Comparison of ENCODE assay signal across 15 cellular contexts in genomic region chr3:4820296-4821121, GRCh38.
DNase-seq lines count a peak whose midpoint lies in the region; ATAC-seq and TF ChIP-seq lines count a peak whose summit lies in the region.
"Had no signal": no experiment of that assay in that cellular context is flagged by ENCODE, and none has a peak within 500 bp of the region (broad histone marks: within the 10 kb centered on the region; RNA-seq: fewer than 3 reads in every experiment).

No MANE protein-coding gene starts in this region.

- intact Hi-C loops in mucosa of descending colon (cut with DNase I, micrococcal nuclease) (no loop called here), testis (cut with DNase I; ENCODE audit: low total_unique reads) (no loop called here)

- H3K4me3 ChIP-seq in retinal pigment epithelial cell (ENCODE audit: low read length) (no peak overlapping the region), Karpas-422 (ENCODE audit: low read length) (no peak overlapping the region), mucosa of descending colon (no peak overlapping the region), testis (no peak overlapping the region)
- H3K4me3 ChIP-seq: cardiac muscle cell, left ventricle myocardium inferior, neural progenitor cell, right lobe of liver had no signal

- no peak overlapping the region for H3K4me2 ChIP-seq in Karpas-422 (ENCODE audit: low read depth, low read length, poor library complexity, severe bottlenecking)
- H3K4me2 ChIP-seq: neural progenitor cell had no signal

- peak; percentile 22 to 39 for ATAC-seq in activated naive CD4-positive, alpha-beta T cell treated with anti-CD3 and anti-CD28 coated beads, Interleukin-2, amount 50 U/mL, for 72 hours
- ATAC-seq in mucosa of descending colon, result no peak
- ATAC-seq: right lobe of liver had no signal

- no peaks in the 10 kb centered on the region for H3K79me2 ChIP-seq in Karpas-422 (ENCODE audit: low read length)

- H3K36me3 Mint-ChIP-seq in activated naive CD4-positive, alpha-beta T cell treated with anti-CD3 and anti-CD28 coated beads, Interleukin-2, amount 50 U/mL, for 72 hours, result peaks cover 64 to 83% of the 10 kb centered on the region in 2 donors

- WGBS in testis, 2 donors, result 95 to 96% methylated on average over 15 to 17 of the region's 17 CpGs

- no peaks in the 10 kb centered on the region for H4K20me1 ChIP-seq in Karpas-422 (ENCODE audit: insufficient read depth, low read depth, low read length)

- no peaks in the 10 kb centered on the region for H3K27me3 ChIP-seq in Karpas-422 (ENCODE audit: low read length)
- H3K27me3 ChIP-seq in testis, result no peaks in the 10 kb centered on the region
- H3K27me3 ChIP-seq: cardiac muscle cell, neural progenitor cell, right lobe of liver had no signal

- H3K4me1 ChIP-seq in Karpas-422 (ENCODE audit: low read length) (0 out of 2 replicates have a peak, but pooled peaks cover 3% of the 10 kb centered on the region), mucosa of descending colon (ENCODE audit: low read depth) (peaks cover 4% of the 10 kb centered on the region), testis (peaks cover 10% of the 10 kb centered on the region)
- H3K4me1 ChIP-seq: neural progenitor cell had no signal

- DNase-seq in stimulated activated naive CD4-positive, alpha-beta T cell treated with Interleukin-2 at 50 U/mL for 16 hours (lab: John Stamatoyannopoulos, UW), result peak; percentile 19
- no peak for DNase-seq in stimulated activated naive CD4-positive, alpha-beta T cell (lab: John Stamatoyannopoulos, UW)
- no peak for DNase-seq in activated naive CD4-positive, alpha-beta T cell treated with anti-CD3 and anti-CD28 coated beads, Interleukin-2, amount 50 U/mL, for 72 hours (ENCODE audit: low spot score in 2 of 2)
- peak; percentile 90 for DNase-seq in retinal pigment epithelial cell (ENCODE audit: low read depth)
- DNase-seq in Karpas-422, result no peak
- no peak for DNase-seq in mucosa of descending colon
- DNase-seq in testis, result no peak
- DNase-seq in NCI-H2171 treated with DMSO at 0.1 percent for 48 hours (lab: John Stamatoyannopoulos, UW), result no peak
- DNase-seq: hippocampal formation, left ventricle myocardium inferior, NCI-H146, right lobe of liver had no signal

- no peak overlapping the region for H2AFZ ChIP-seq in Karpas-422 (ENCODE audit: low read length)
- H2AFZ ChIP-seq: neural progenitor cell had no signal

- no peaks in the 10 kb centered on the region for H3K36me3 ChIP-seq in Karpas-422 (ENCODE audit: insufficient read depth, low read length)
- H3K36me3 ChIP-seq in mucosa of descending colon (ENCODE audit: low read depth), result no peaks in the 10 kb centered on the region
- no peaks in the 10 kb centered on the region for H3K36me3 ChIP-seq in testis (ENCODE audit: low read depth, missing control alignments)
- H3K36me3 ChIP-seq: cardiac muscle cell, neural progenitor cell had no signal

- TF ChIP-seq CTCF in retinal pigment epithelial cell (conservative IDR thresholded peaks at IDR 0.05; ENCODE audit: low read depth, low read length), result no peak
- no peak for TF ChIP-seq CTCF in mucosa of descending colon (IDR thresholded peaks at IDR 0.05)
- TF ChIP-seq CTCF in testis (IDR thresholded peaks at IDR 0.05), result no peak

- peaks cover 3 to 20% of the 10 kb centered on the region in 2 donors for H3K9me3 Mint-ChIP-seq in activated naive CD4-positive, alpha-beta T cell treated with anti-CD3 and anti-CD28 coated beads, Interleukin-2, amount 50 U/mL, for 72 hours
- H3K9me3 Mint-ChIP-seq: IgD-negative memory B cell had no signal

- no peak for TF ChIP-seq POLR2A in testis (IDR thresholded peaks at IDR 0.05)

- peak overlapping the region; percentile 91 for H3K27ac Mint-ChIP-seq in activated naive CD4-positive, alpha-beta T cell treated with anti-CD3 and anti-CD28 coated beads, Interleukin-2, amount 50 U/mL, for 72 hours

- H3K9ac ChIP-seq in Karpas-422 (ENCODE audit: low read length), result no peak overlapping the region
- H3K9ac ChIP-seq: neural progenitor cell had no signal

- H3K27ac ChIP-seq in Karpas-422 (ENCODE audit: low read length), result no peak overlapping the region
- H3K27ac ChIP-seq in testis, result no peak overlapping the region
- H3K27ac ChIP-seq: cardiac muscle cell, left ventricle myocardium inferior, neural progenitor cell, right lobe of liver had no signal

- no peaks in the 10 kb centered on the region for H3K9me3 ChIP-seq in Karpas-422 (ENCODE audit: low read length)
- peaks cover 10% of the 10 kb centered on the region for H3K9me3 ChIP-seq in mucosa of descending colon
- H3K9me3 ChIP-seq in testis, result no peaks in the 10 kb centered on the region
- H3K9me3 ChIP-seq: right lobe of liver had no signal

- H3K9me2 ChIP-seq in Karpas-422 (replicated peaks; ENCODE audit: insufficient read depth, low read length), result no peaks in the 10 kb centered on the region

Comparison
In these comparisons a context has a peak if more than half of its experiments do, and no peak if none do; other contexts are left out.
1. DNase-seq: peak in stimulated activated naive CD4-positive, alpha-beta T cell treated with Interleukin-2 at 50 U/mL for 16 hours (single experiment) and retinal pigment epithelial cell (single experiment); none in stimulated activated naive CD4-positive, alpha-beta T cell (0 of 6), activated naive CD4-positive, alpha-beta T cell treated with anti-CD3 and anti-CD28 coated beads, Interleukin-2, amount 50 U/mL, for 72 hours (0 of 2), Karpas-422 (single experiment), mucosa of descending colon (0 of 3), testis (single experiment) and NCI-H2171 treated with DMSO at 0.1 percent for 48 hours (single experiment).